ENCODE assay signal across 20 cellular contexts in the genomic region with DNA sequence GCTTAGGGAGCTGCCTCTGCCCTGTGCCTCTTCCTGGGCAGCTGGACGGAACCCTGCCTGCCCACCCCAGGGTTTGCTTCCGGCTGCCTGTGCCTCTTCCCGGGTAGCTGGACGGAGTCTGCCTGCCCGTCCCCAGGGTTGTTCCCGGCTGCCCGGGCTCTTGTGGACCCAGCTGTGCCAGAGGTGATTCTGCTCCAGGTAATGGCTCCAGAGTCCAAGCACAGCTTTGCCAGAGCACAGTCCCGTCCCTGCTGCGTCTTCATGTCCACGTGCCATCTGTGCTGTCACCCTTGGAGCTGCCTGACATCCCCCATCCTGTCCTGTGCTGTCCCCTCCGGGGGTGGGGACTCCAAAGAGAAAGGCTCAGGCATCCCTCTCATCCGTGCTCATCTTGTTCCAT. TPM values are rescaled to one million over a fixed set of nuclear protein-coding genes. Genes with fewer than 3 reads are reported as not detected.
DNase-seq lines count a peak whose midpoint lies in the region; ATAC-seq and TF ChIP-seq lines count a peak whose summit lies in the region.
"Had no signal": no experiment of that assay in that cellular context is flagged by ENCODE, and none has a peak within 500 bp of the region (broad histone marks: within the 10 kb centered on the region; RNA-seq: fewer than 3 reads in every experiment).

No MANE protein-coding gene starts in this region.

- H3K27me3 Mint-ChIP-seq in central memory CD8-positive, alpha-beta T cell: peaks cover 10% of the 10 kb centered on the region

- peaks cover 6% of the 10 kb centered on the region for H3K4me1 Mint-ChIP-seq in central memory CD8-positive, alpha-beta T cell

- H3K27me3 ChIP-seq in Peyer's patch: no peaks in the 10 kb centered on the region
- H3K27me3 ChIP-seq: SJCRH30 had no signal

- 90 to 91% methylated on average over 11 to 12 of the region's 12 CpGs for WGBS in mesodermal cell (ENCODE audit: insufficient coverage in 2 of 2), 2 experiments

- H3K9me3 ChIP-seq in Peyer's patch: peaks cover 0 to 1% (median 0%) of the 10 kb centered on the region in 4 donors
- H3K9me3 ChIP-seq in mesodermal cell (ENCODE audit: control insufficient read depth, low read length): no peaks in the 10 kb centered on the region
- H3K9me3 ChIP-seq: SJCRH30 had no signal

- no peaks in the 10 kb centered on the region for H3K9me3 Mint-ChIP-seq in central memory CD8-positive, alpha-beta T cell

- DNase-seq in Peyer's patch: peak in 2 of 3 donors; percentile 80 to 81
- no peak for DNase-seq in central memory CD8-positive, alpha-beta T cell (ENCODE audit: low spot score in 2 of 2)
- DNase-seq in Ammon's horn (ENCODE audit: low spot score): no peak
- DNase-seq in GF-D8 (lab: John Stamatoyannopoulos, UW): no peak
- DNase-seq in HPDE6-E6E7 (ENCODE audit: extremely low spot score): no peak
- no peak for DNase-seq in NCI-H2196 treated with DMSO at 0.1 percent for 48 hours (lab: John Stamatoyannopoulos, UW; ENCODE audit: unreplicated experiment)
- DNase-seq: DMS79, KG1, NCI-H1436, NCI-H1930, NCI-H345, NCI-H524 treated with DMSO at 0.1 percent for 48 hours, PC-3, SJCRH30 had no signal

- peaks cover 0 to 23% (median 0%) of the 10 kb centered on the region in 3 donors for H3K36me3 ChIP-seq in Peyer's patch
- peaks cover 13% of the 10 kb centered on the region for H3K36me3 ChIP-seq in mesodermal cell (ENCODE audit: control insufficient read depth, insufficient read depth, low read length)

- peak overlapping the region in 3 of 4 donors; percentile 32 to 80 (median 74) for H3K27ac ChIP-seq in Peyer's patch
- H3K27ac ChIP-seq in mesodermal cell (ENCODE audit: low read depth, low read length, severe bottlenecking): peak overlapping the region; percentile 53
- H3K27ac ChIP-seq in temporal lobe (ENCODE audit: low read depth, low read length): peak overlapping the region; percentile 12
- H3K27ac ChIP-seq: C4-2B, SJCRH30 had no signal

- no peak for TF ChIP-seq CTCF in Peyer's patch (IDR thresholded peaks at IDR 0.05)

- peak in 1 of 2 donors; percentile 23 for TF ChIP-seq POLR2A in Peyer's patch (IDR thresholded peaks at IDR 0.05)

- no peak overlapping the region for H3K4me3 Mint-ChIP-seq in central memory CD8-positive, alpha-beta T cell

- H3K27ac Mint-ChIP-seq in central memory CD8-positive, alpha-beta T cell (ENCODE audit: low read depth): peak overlapping the region; percentile 65

- no peak overlapping the region for H3K4me3 ChIP-seq in Peyer's patch
- H3K4me3 ChIP-seq in mesodermal cell (ENCODE audit: extremely low read depth, insufficient read depth, low read length, poor library complexity, severe bottlenecking): no peak overlapping the region
- H3K4me3 ChIP-seq: SJCRH30 had no signal

- no peak for ATAC-seq in central memory CD8-positive, alpha-beta T cell (replicated peaks; ENCODE audit: extremely low read depth, poor library complexity, severe bottlenecking)
- ATAC-seq: PC-3 had no signal

- peaks cover 0 to 18% (median 6%) of the 10 kb centered on the region in 4 donors for H3K4me1 ChIP-seq in Peyer's patch
- H3K4me1 ChIP-seq in mesodermal cell (ENCODE audit: control insufficient read depth, insufficient read depth, low read length, poor library complexity, severe bottlenecking): no peaks in the 10 kb centered on the region

- peaks cover 2% of the 10 kb centered on the region for H3K36me3 Mint-ChIP-seq in central memory CD8-positive, alpha-beta T cell (ENCODE audit: insufficient read depth)

RNA-seq across cellular contexts. Expression of a gene that starts 50.6 kb away (rescaled TPM):
- not detected for total RNA-seq in Peyer's patch
- polyA plus RNA-seq in mesodermal cell (2013, experiment 1 of 2): not detected
- polyA plus RNA-seq in mesodermal cell (2013, experiment 2 of 2): not detected
- total RNA-seq in temporal lobe: not detected
- total RNA-seq: A673, H4, HT-29, PC-3 had no signal

RNA-seq across cellular contexts. Expression of a gene that starts 51.3 kb away (rescaled TPM):
- 100 to 1,000 TPM in 3 of 4 donors, 10 to 100 TPM in 1; 23.9 to 190 (median 123) TPM for total RNA-seq in Peyer's patch
- 1.7 TPM for polyA plus RNA-seq in mesodermal cell (2013, experiment 1 of 2)
- 0.40 TPM for polyA plus RNA-seq in mesodermal cell (2013, experiment 2 of 2)
- 7.9 TPM for total RNA-seq in temporal lobe

Comparison
In these comparisons a context has a peak if more than half of its experiments do, and no peak if none do; other contexts are left out.
1. DNase-seq: peak in Peyer's patch (2 of 3); none in central memory CD8-positive, alpha-beta T cell (0 of 2), Ammon's horn (single experiment), GF-D8 (single experiment), HPDE6-E6E7 (single experiment) and NCI-H2196 treated with DMSO at 0.1 percent for 48 hours (single experiment).
2. H3K27ac ChIP-seq: peak in every context shown above with its lines; median percentile 74 in Peyer's patch; 53 in mesodermal cell; 12 in temporal lobe.